In genomic region chr1:207993477-207994445, GRCh38 we compare ENCODE assay signal across 8 cellular contexts.
DNase-seq lines count a peak whose midpoint lies in the region; ATAC-seq, FAIRE-seq and TF ChIP-seq lines count a peak whose summit lies in the region.
"Had no signal": no experiment of that assay in that cellular context is flagged by ENCODE, and none has a peak within 500 bp of the region (broad histone marks: within the 10 kb centered on the region; RNA-seq: fewer than 3 reads in every experiment).

No MANE protein-coding gene starts in this region.

- POLR2A ChIA-PET in GM12878 (lab: Charles Lee), result no interaction called here

- H3K4me1 ChIP-seq in GM12878 (ENCODE audit: control insufficient read depth, insufficient read depth, low read length) (no peaks in the 10 kb centered on the region), mucosa of descending colon (ENCODE audit: low read depth) (no peaks in the 10 kb centered on the region), uterus (no peaks in the 10 kb centered on the region)

- peak; percentile 30; the same call in 1 of the 3 replicates for ATAC-seq in GM12878
- peak; percentile 36 for ATAC-seq in mucosa of descending colon
- no peak for ATAC-seq in HG03108 (IDR thresholded peaks at IDR 0.05; ENCODE audit: unreplicated experiment)

- no peaks in the 10 kb centered on the region for H4K20me1 ChIP-seq in GM12878 (ENCODE audit: control insufficient read depth, insufficient read depth)

- peak; percentile 38 for DNase-seq in ELR (ENCODE audit: low read depth)
- peak; percentile 13 for DNase-seq in KBM-7
- no peak for DNase-seq in GM12878 (ENCODE audit: low read depth, low spot score)
- no peak for DNase-seq in mucosa of descending colon
- DNase-seq in uterus, result no peak
- DNase-seq in NCI-H526 treated with DMSO at 0.1 percent for 48 hours (lab: John Stamatoyannopoulos, UW), result no peak
- DNase-seq: activated CD4-positive, alpha-beta T cell treated with anti-CD3 and anti-CD28 coated beads for 1 hour had no signal

- H3K36me3 ChIP-seq in GM12878 (ENCODE audit: control insufficient read depth in 2 of 2, insufficient read depth in 2 of 2, low read length in 1 of 2) (no peaks in the 10 kb centered on the region), mucosa of descending colon (ENCODE audit: low read depth) (no peaks in the 10 kb centered on the region), uterus (no peaks in the 10 kb centered on the region)

- H3K4me2 ChIP-seq in GM12878 (ENCODE audit: control insufficient read depth, insufficient read depth), result no peak overlapping the region

- TF ChIP-seq POLR2A in GM12878 (IDR thresholded peaks at IDR 0.05; ENCODE audit: low read depth, low read length) (no peak), uterus (IDR thresholded peaks at IDR 0.05) (no peak)

- H3K9ac ChIP-seq in GM12878 (ENCODE audit: control insufficient read depth, insufficient read depth, low read length), result no peak overlapping the region

- 54% methylated on average over 5 of the region's 5 CpGs for WGBS in GM12878 (ENCODE audit: insufficient coverage, insufficient replicate concordance, low lambda C conversion rate, missing lambda C conversion rate)

- intact Hi-C loops in GM12878 (cut with micrococcal nuclease; ENCODE audit: unreplicated experiment) (no loop called here), mucosa of descending colon (cut with DNase I, micrococcal nuclease) (no loop called here), uterus (cut with DNase I; ENCODE audit: low total_unique reads) (no loop called here)

- FAIRE-seq in GM12878 (lab: Jason Lieb, UNC), result no peak

- 0 out of 2 replicates have a peak, but pooled peaks have one; percentile 22 for TF ChIP-seq RAD21 in GM12878 (IDR thresholded peaks at IDR 0.05; ENCODE audit: insufficient read depth, low read depth, low read length)

- H3K27ac ChIP-seq in GM12878 (ENCODE audit: control insufficient read depth, insufficient read depth) (no peak overlapping the region), uterus (no peak overlapping the region)

- SMC1A ChIA-PET in GM12878 (lab: Charles Lee; ENCODE audit: uncharacterized antibody, unreplicated experiment), result interaction anchor here (0.7 kb wide), 1 partner anchor 175 kb away, joined by 3 read pairs; no protein-coding TSS in a partner anchor

- CTCF ChIA-PET in GM12878 (lab: Yijun Ruan, JAX), result interaction anchor here (0.7 to 2.2 kb wide), 8 partner anchors 9 to 251 kb away, joined by 3 to 14 read pairs (median 4); partner anchors contain the start of gene PLXNA2

- in situ Hi-C loops in KBM-7 (cut with MboI; ENCODE audit: low pct_unique_long_range_greater_than_20kb, low sequenced_read_pairs), result no loop called here
- in situ Hi-C loops in GM12878 (cut with MboI), result no loop called here

- H3K27me3 ChIP-seq in GM12878 (replicated peaks in 1 of 2; ENCODE audit: control insufficient read depth in 2 of 2, insufficient read depth in 2 of 2, low read length in 1 of 2) (no peaks in the 10 kb centered on the region; a peak in 1 of 4 replicates), uterus (no peaks in the 10 kb centered on the region)

- no peak overlapping the region for H3K4me3 ChIP-seq in GM12878
- no peak overlapping the region for H3K4me3 ChIP-seq in mucosa of descending colon
- no peak overlapping the region for H3K4me3 ChIP-seq in uterus

- no peak for TF ChIP-seq EP300 in GM12878 (IDR thresholded peaks at IDR 0.05; ENCODE audit: borderline replicate concordance in 1 of 2, control insufficient read depth in 1 of 2, low read depth in 2 of 2, low read length in 2 of 2)

- no peaks in the 10 kb centered on the region for H3K79me2 ChIP-seq in GM12878 (ENCODE audit: control insufficient read depth, insufficient read depth, low read length)

- RAD21 ChIA-PET in GM12878 (lab: Charles Lee; ENCODE audit: unreplicated experiment), result no interaction called here

- TF ChIP-seq CTCF in GM12878 (IDR thresholded peaks at IDR 0.05 in 2 of 3, conservative IDR thresholded peaks at IDR 0.05 in 1 of 3; ENCODE audit: control insufficient read depth in 2 of 3, extremely low read depth in 1 of 3, insufficient read depth in 1 of 3, low read depth in 3 of 3, low read length in 3 of 3) (peak; percentile 31 to 47 (median 35); a peak in 3 of 6 replicates), mucosa of descending colon (IDR thresholded peaks at IDR 0.05) (no peak), uterus (IDR thresholded peaks at IDR 0.05) (no peak)

- no TSS peak for BruUV-seq in GM12878 (replicated peaks; lab: Mats Ljungman, UMichigan)

- H2AFZ ChIP-seq in GM12878 (ENCODE audit: control insufficient read depth, low read depth, low read length), result no peak overlapping the region

- no peaks in the 10 kb centered on the region; the same call in 2 of the 3 replicates for H3K9me3 ChIP-seq in GM12878 (replicated peaks; ENCODE audit: control insufficient read depth, insufficient read depth, low read length)
- H3K9me3 ChIP-seq in mucosa of descending colon, result no peaks in the 10 kb centered on the region
- H3K9me3 ChIP-seq in uterus, result no peaks in the 10 kb centered on the region

TF ChIP-seq in GM12878, 131 proteins besides CTCF, POLR2A, EP300 and RAD21:
- TF ChIP-seq MXI1 (IDR thresholded peaks at IDR 0.05; ENCODE audit: low read depth, low read length) (no peak), ZNF207 (IDR thresholded peaks at IDR 0.05; ENCODE audit: borderline replicate concordance) (no peak), ZNF384 (IDR thresholded peaks at IDR 0.05; ENCODE audit: borderline replicate concordance, low read depth, low read length) (no peak), SMARCA5 (IDR thresholded peaks at IDR 0.05) (no peak), MTA2 (IDR thresholded peaks at IDR 0.05; ENCODE audit: low read depth) (no peak), NKRF (conservative IDR thresholded peaks at IDR 0.05) (no peak), MEF2A (IDR thresholded peaks at IDR 0.05; ENCODE audit: insufficient read depth, low read depth, low read length) (no peak), FOS (IDR thresholded peaks at IDR 0.05; ENCODE audit: borderline replicate concordance, extremely low read depth, insufficient read length) (no peak), SPI1 (IDR thresholded peaks at IDR 0.05; ENCODE audit: borderline replicate concordance, insufficient read depth, low read depth, low read length) (no peak), SUZ12 (IDR thresholded peaks at IDR 0.05; ENCODE audit: unreplicated experiment) (no peak), NFYA (IDR thresholded peaks at IDR 0.05; ENCODE audit: borderline replicate concordance, low read depth, low read length) (no peak), CEBPZ (IDR thresholded peaks at IDR 0.05; ENCODE audit: low read depth, low read length) (no peak), EGR1 (IDR thresholded peaks at IDR 0.05; ENCODE audit: borderline replicate concordance in 1 of 2, low read depth in 2 of 2, low read length in 2 of 2) (no peak), PBX3 (IDR thresholded peaks at IDR 0.05; ENCODE audit: insufficient replicate concordance, low read depth, low read length) (no peak)
TF ChIP-seq in GM12878: peak in this region for 0.

Comparison
In these comparisons a context has a peak if more than half of its experiments do, and no peak if none do; other contexts are left out.
1. DNase-seq: peak in ELR (single experiment) and KBM-7 (single experiment); none in GM12878 (single experiment), mucosa of descending colon (0 of 3), uterus (0 of 2) and NCI-H526 treated with DMSO at 0.1 percent for 48 hours (single experiment).
2. CTCF ChIP-seq: peak in GM12878 (3 of 3); none in mucosa of descending colon (single experiment) and uterus (0 of 4).